ENCODE assay signal across 15 cellular contexts in genomic region chr4:113471141-113471860, GRCh38.
DNase-seq lines count a peak whose midpoint lies in the region; ATAC-seq and TF ChIP-seq lines count a peak whose summit lies in the region.
"Had no signal": no experiment of that assay in that cellular context is flagged by ENCODE, and none has a peak within 500 bp of the region (broad histone marks: within the 10 kb centered on the region; RNA-seq: fewer than 3 reads in every experiment).

No MANE protein-coding gene starts in this region.

- H3K27ac Mint-ChIP-seq in brain: peak overlapping the region in 4 of 5 experiments; percentile 17 to 100 (median 84)
- H3K27ac Mint-ChIP-seq in nephron: peak overlapping the region in 2 of 3 experiments; percentile 14 to 72

- ATAC-seq in GM21381 (IDR thresholded peaks at IDR 0.05; ENCODE audit: unreplicated experiment): no peak
- ATAC-seq in GM19455 (IDR thresholded peaks at IDR 0.05; ENCODE audit: unreplicated experiment): no peak
- ATAC-seq in GM18868 (IDR thresholded peaks at IDR 0.05; ENCODE audit: unreplicated experiment): no peak
- ATAC-seq: activated naive CD4-positive, alpha-beta T cell treated with anti-CD3 and anti-CD28 coated beads, Interleukin-2, amount 50 U/mL, for 72 hours; HepG2 had no signal

- H3K9me3 Mint-ChIP-seq in brain: peaks cover 0 to 2% (median 0%) of the 10 kb centered on the region in 5 experiments
- peaks cover 1% of the 10 kb centered on the region for H3K9me3 Mint-ChIP-seq in nephron

- H3K4me3 Mint-ChIP-seq in brain: peak overlapping the region in 1 of 5 experiments; percentile 1
- no peak overlapping the region for H3K4me3 Mint-ChIP-seq in nephron

- H3K4me1 Mint-ChIP-seq in brain: peaks cover 41% of the 10 kb centered on the region
- H3K4me1 Mint-ChIP-seq in nephron: peaks cover 43% of the 10 kb centered on the region

- TF ChIP-seq CTCF in brain (conservative IDR thresholded peaks at IDR 0.05) (no peak), nephron (IDR thresholded peaks at IDR 0.05; ENCODE audit: unreplicated experiment in 3 of 3) (no peak)

- H3K27me3 Mint-ChIP-seq in brain (no peaks in the 10 kb centered on the region), nephron (ENCODE audit: low read depth) (no peaks in the 10 kb centered on the region)

- H3K36me3 Mint-ChIP-seq in brain: peaks cover 29% of the 10 kb centered on the region
- peaks cover 31% of the 10 kb centered on the region for H3K36me3 Mint-ChIP-seq in nephron (ENCODE audit: low read depth)

- peak; percentile 7 for DNase-seq in AG08395 (ENCODE audit: low spot score)
- peak; percentile 27 for DNase-seq in GM04503 (ENCODE audit: low read depth)
- no peak for DNase-seq in 8988T
- DNase-seq: DMS153, H7, hypothalamus, NCI-H82, SW 1271 had no signal
